25 cellular contexts compared by ENCODE assay signal in the genomic region with DNA sequence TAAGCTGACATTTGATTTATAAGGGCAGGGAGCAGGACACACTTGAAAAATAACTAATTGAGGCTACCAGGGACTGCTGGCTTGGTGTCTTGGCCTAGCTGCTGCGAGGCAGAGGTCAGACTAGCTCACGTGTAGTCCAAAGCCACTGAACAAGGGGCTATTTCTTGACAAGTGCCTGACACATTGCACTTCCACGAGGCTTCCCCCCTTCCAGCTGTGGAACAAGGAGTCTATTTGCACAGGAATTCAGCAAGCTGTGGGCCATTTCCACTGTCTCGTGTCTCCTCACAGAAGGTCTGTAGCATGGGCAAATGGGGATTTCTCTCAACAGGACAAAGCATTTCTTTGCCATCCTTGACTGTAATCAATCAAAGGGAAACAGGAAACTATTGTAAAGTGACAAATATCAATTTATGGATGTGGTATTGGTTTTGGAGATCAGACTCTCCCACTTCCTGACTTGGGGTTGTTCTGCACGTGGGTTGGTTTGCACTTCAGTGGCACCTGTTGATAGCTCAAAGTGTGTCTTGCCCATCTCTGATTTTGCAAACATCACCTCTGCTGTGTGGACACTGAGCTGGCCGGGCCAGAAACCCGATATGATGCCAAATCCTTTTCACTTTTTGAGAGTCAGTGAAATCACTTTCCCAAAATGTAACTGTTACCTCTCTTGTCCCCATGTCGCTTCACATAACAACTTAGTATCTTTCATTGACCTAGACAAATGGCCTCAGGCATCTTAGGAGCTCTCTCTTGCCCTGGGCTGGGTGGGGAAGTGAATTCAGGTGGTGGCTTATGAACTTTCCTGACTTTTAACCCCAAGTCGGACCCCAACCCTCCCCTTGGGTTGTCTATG.
DNase-seq lines count a peak whose midpoint lies in the region; ATAC-seq and TF ChIP-seq lines count a peak whose summit lies in the region.
"Had no signal": no experiment of that assay in that cellular context is flagged by ENCODE, and none has a peak within 500 bp of the region (broad histone marks: within the 10 kb centered on the region; RNA-seq: fewer than 3 reads in every experiment).

No MANE protein-coding gene starts in this region.

- CTCF ChIA-PET in activated naive CD4-positive, alpha-beta T cell treated with anti-CD3 and anti-CD28 coated beads, Interleukin-2, amount 10 ng/mL, durations not matched to agents 7 days and 5 days (lab: Charles Lee) = no interaction called here

- H3K27ac ChIP-seq in left ventricle myocardium inferior (replicated peaks) (no peak overlapping the region), esophagus muscularis mucosa (replicated peaks in 1 of 4) (no peak overlapping the region), osteoblast (ENCODE audit: low read depth, low read length) (no peak overlapping the region)
- H3K27ac ChIP-seq: SJSA1 had no signal

- H3K4me1 Mint-ChIP-seq in activated naive CD4-positive, alpha-beta T cell treated with anti-CD3 and anti-CD28 coated beads, Interleukin-2, amount 10 ng/mL, durations not matched to agents 7 days and 5 days = peaks cover 19% of the 10 kb centered on the region
- H3K4me1 Mint-ChIP-seq: CD14-positive monocyte had no signal

- H3K79me2 ChIP-seq in osteoblast (ENCODE audit: insufficient read depth, low read length) = no peaks in the 10 kb centered on the region

- ATAC-seq in Right ventricle myocardium superior (ENCODE audit: poor library complexity) = peak; percentile 71
- ATAC-seq in left lobe of liver = peak; percentile 15
- no peak for ATAC-seq in GM19035 (IDR thresholded peaks at IDR 0.05; ENCODE audit: unreplicated experiment)
- ATAC-seq: Panc1 had no signal

- no peaks in the 10 kb centered on the region for H3K36me3 ChIP-seq in left ventricle myocardium inferior
- H3K36me3 ChIP-seq in esophagus muscularis mucosa = no peaks in the 10 kb centered on the region
- no peaks in the 10 kb centered on the region for H3K36me3 ChIP-seq in osteoblast (ENCODE audit: insufficient read depth, low read length)
- H3K36me3 ChIP-seq: SJSA1 had no signal

- H3K27me3 Mint-ChIP-seq in activated naive CD4-positive, alpha-beta T cell treated with anti-CD3 and anti-CD28 coated beads, Interleukin-2, amount 10 ng/mL, durations not matched to agents 7 days and 5 days = peaks cover 9% of the 10 kb centered on the region

- WGBS in esophagus muscularis mucosa = 63% methylated on average over 9 of the region's 9 CpGs

- TF ChIP-seq EP300 in esophagus muscularis mucosa (IDR thresholded peaks at IDR 0.05) = no peak

- no peak for TF ChIP-seq POLR2A in esophagus muscularis mucosa (IDR thresholded peaks at IDR 0.05; ENCODE audit: low read depth)

- H3K27ac Mint-ChIP-seq in activated naive CD4-positive, alpha-beta T cell treated with anti-CD3 and anti-CD28 coated beads, Interleukin-2, amount 10 ng/mL, durations not matched to agents 7 days and 5 days = no peak overlapping the region
- H3K27ac Mint-ChIP-seq: CD14-positive monocyte, HFFc6 had no signal

- H3K4me2 ChIP-seq in osteoblast (ENCODE audit: insufficient read depth, low read length) = no peak overlapping the region

- DNase-seq in Right ventricle myocardium superior (no peak), left ventricle myocardium inferior (no peak), esophagus muscularis mucosa (ENCODE audit: extremely low spot score) (peak; percentile 31), left lobe of liver (ENCODE audit: low spot score) (no peak), NCI-H524 (lab: John Stamatoyannopoulos, UW) (no peak), osteoblast (ENCODE audit: insufficient read length, low spot score, missing footprints) (no peak)
- no peak for DNase-seq in activated naive CD4-positive, alpha-beta T cell treated with anti-CD3 and anti-CD28 coated beads, Interleukin-2, amount 10 ng/mL, durations not matched to agents 7 days and 5 days
- DNase-seq: DMS53; EL; GF-D8; H7; HFFc6; Kasumi-1; MM.1S; NCI-H1048; NCI-H1417 treated with DMSO at 0.1 percent for 48 hours; NCI-H187 treated with DMSO at 0.1 percent for 48 hours; NCI-H2107; NCI-H446 treated with DMSO at 0.1 percent for 48 hours; NCI-H748 treated with DMSO at 0.1 percent for 48 hours; NK-92 treated with Interleukin-12 subunit alpha and Interleukin-12 subunit beta, amount 100 ng/mL, for 24 hours had no signal

- no peak overlapping the region for H2AFZ ChIP-seq in osteoblast (ENCODE audit: low read length)

- H3K4me1 ChIP-seq in left ventricle myocardium inferior (no peaks in the 10 kb centered on the region), esophagus muscularis mucosa (no peaks in the 10 kb centered on the region), osteoblast (ENCODE audit: insufficient read depth, low read length) (peaks cover 17% of the 10 kb centered on the region)

- TF ChIP-seq CTCF in left ventricle myocardium inferior (IDR thresholded peaks at IDR 0.05; ENCODE audit: borderline replicate concordance) (no peak), esophagus muscularis mucosa (IDR thresholded peaks at IDR 0.05) (no peak), osteoblast (IDR thresholded peaks at IDR 0.05; ENCODE audit: extremely low read depth, low read depth, low read length) (no peak)

- H3K27me3 ChIP-seq in left ventricle myocardium inferior (ENCODE audit: low read depth) (no peaks in the 10 kb centered on the region), esophagus muscularis mucosa (no peaks in the 10 kb centered on the region), osteoblast (ENCODE audit: insufficient read depth, low read length) (no peaks in the 10 kb centered on the region)
- H3K27me3 ChIP-seq: SJSA1 had no signal

- H3K36me3 Mint-ChIP-seq in activated naive CD4-positive, alpha-beta T cell treated with anti-CD3 and anti-CD28 coated beads, Interleukin-2, amount 10 ng/mL, durations not matched to agents 7 days and 5 days = no peaks in the 10 kb centered on the region
- H3K36me3 Mint-ChIP-seq: CD14-positive monocyte had no signal

- H3K4me3 ChIP-seq in left ventricle myocardium inferior (no peak overlapping the region), esophagus muscularis mucosa (no peak overlapping the region), osteoblast (ENCODE audit: insufficient read depth, low read length) (no peak overlapping the region)
- H3K4me3 ChIP-seq: SJSA1 had no signal

- H3K9me3 Mint-ChIP-seq in activated naive CD4-positive, alpha-beta T cell treated with anti-CD3 and anti-CD28 coated beads, Interleukin-2, amount 10 ng/mL, durations not matched to agents 7 days and 5 days = no peaks in the 10 kb centered on the region
- H3K9me3 Mint-ChIP-seq: HFFc6 had no signal

- no peaks in the 10 kb centered on the region for H4K20me1 ChIP-seq in osteoblast (ENCODE audit: insufficient read depth, low read length)

- intact Hi-C loops in Right ventricle myocardium superior (cut with DNase I) = no loop called here
- intact Hi-C loops in left ventricle myocardium inferior (cut with micrococcal nuclease) = no loop called here
- intact Hi-C loops in esophagus muscularis mucosa (cut with DNase I) = no loop called here

- H3K9me3 ChIP-seq in left ventricle myocardium inferior (replicated peaks) (no peaks in the 10 kb centered on the region), esophagus muscularis mucosa (no peaks in the 10 kb centered on the region), osteoblast (ENCODE audit: low read depth, low read length) (no peaks in the 10 kb centered on the region)
- H3K9me3 ChIP-seq: SJSA1 had no signal

- H3K4me3 Mint-ChIP-seq in activated naive CD4-positive, alpha-beta T cell treated with anti-CD3 and anti-CD28 coated beads, Interleukin-2, amount 10 ng/mL, durations not matched to agents 7 days and 5 days = no peak overlapping the region
- H3K4me3 Mint-ChIP-seq: CD14-positive monocyte, HFFc6 had no signal
